In genomic region chr7:73706122-73707044, GRCh38 we compare ENCODE assay signal across 1 cellular context.
TF ChIP-seq lines count a peak whose summit lies in the region.

No MANE protein-coding gene starts in this region.

TF ChIP-seq in HEK293T, 16 proteins besides CTCF, POLR2A, EP300 and RAD21 (continued from another document):
- no peak for TF ChIP-seq PKNOX1 (IDR thresholded peaks at IDR 0.05)
- no peak for TF ChIP-seq L3MBTL2 (conservative IDR thresholded peaks at IDR 0.05)
- no peak for TF ChIP-seq HDGF (IDR thresholded peaks at IDR 0.05; ENCODE audit: borderline replicate concordance)
- TF ChIP-seq ELF4 (IDR thresholded peaks at IDR 0.05) = no peak
- no peak for TF ChIP-seq FOXA1 (IDR thresholded peaks at IDR 0.05)
- TF ChIP-seq FOXM1 (IDR thresholded peaks at IDR 0.05; ENCODE audit: borderline replicate concordance) = no peak
- no peak for TF ChIP-seq CTBP1 (IDR thresholded peaks at IDR 0.05; ENCODE audit: borderline replicate concordance)
- TF ChIP-seq ARNT (IDR thresholded peaks at IDR 0.05) = no peak
- TF ChIP-seq BHLHE40 (IDR thresholded peaks at IDR 0.05; ENCODE audit: borderline replicate concordance) = no peak
- no peak for TF ChIP-seq FOXK2 (IDR thresholded peaks at IDR 0.05)
- no peak for TF ChIP-seq SUZ12 (IDR thresholded peaks at IDR 0.05)
TF ChIP-seq in HEK293T: peak in this region for 0.
